In the genomic region with DNA sequence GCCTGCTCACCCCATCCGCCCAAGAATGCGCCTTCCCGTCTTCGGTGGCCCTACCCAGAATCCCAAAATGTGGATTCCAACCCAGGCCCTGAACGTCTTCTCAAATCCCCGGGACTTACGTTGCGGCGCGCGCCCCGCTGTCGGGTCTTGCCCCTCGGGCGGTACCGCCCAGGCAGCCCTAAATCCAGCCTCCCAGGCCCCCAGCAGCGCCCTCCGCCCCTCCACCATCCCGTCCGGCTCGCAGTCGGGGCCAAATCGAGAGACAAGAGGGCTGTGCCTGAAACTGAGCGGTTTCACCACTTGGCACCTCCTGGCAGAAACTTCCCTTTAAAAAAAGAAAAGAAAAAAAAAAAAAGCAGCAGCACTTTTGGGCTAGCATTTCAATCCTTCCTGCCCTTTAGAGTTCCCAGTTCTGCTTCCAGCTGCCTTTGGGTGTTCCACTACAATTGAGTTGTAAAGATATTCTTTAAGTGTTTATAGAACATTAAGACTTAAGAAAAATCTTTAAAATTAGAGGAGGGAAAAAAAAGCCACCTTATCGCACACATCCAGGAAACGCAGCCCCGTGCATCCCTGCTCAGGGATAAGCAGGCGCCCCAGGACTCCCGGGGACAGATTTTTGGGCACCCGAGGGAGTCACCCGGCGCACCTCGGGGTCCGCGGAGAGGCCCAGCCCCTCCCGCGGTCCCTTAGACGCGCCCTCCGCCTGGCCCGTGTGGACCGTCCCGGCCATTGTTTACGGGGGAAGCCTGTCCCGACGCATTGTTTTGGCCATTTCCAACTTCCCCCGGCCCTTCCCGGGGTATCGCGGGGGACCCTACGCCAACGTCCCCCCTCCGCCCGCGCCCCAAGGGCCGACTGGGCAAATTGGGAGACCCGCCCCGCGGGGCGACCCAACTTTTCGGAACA, we compare ENCODE assay signal across 1 cellular context.
TF ChIP-seq lines count a peak whose summit lies in the region.

No MANE protein-coding gene starts in this region.

TF ChIP-seq in K562, 482 proteins besides CTCF, POLR2A, EP300 and RAD21 (continued from another document):
- TF ChIP-seq UBTF (IDR thresholded peaks at IDR 0.05; ENCODE audit: borderline replicate concordance in 1 of 2, low read depth in 2 of 2, low read length in 2 of 2) (peak in 1 of 2 experiments; percentile 79; a peak in 1 of 4 replicates), CREB5 (CRISPR knock-in tag; IDR thresholded peaks at IDR 0.05) (no peak), ZNF239 (CRISPR knock-in tag; IDR thresholded peaks at IDR 0.05) (no peak), CCNT2 (IDR thresholded peaks at IDR 0.05; ENCODE audit: borderline replicate concordance, extremely low read depth, insufficient read length, low read depth, low read length) (no peak), RBM14 (IDR thresholded peaks at IDR 0.05; ENCODE audit: borderline replicate concordance, insufficient read depth, low read depth, low read length) (no peak), USF1 (CRISPR knock-in tag; IDR thresholded peaks at IDR 0.05) (no peak), GABPB1 (CRISPR knock-in tag; IDR thresholded peaks at IDR 0.05) (0 out of 2 replicates have a peak, but pooled peaks have one; percentile 16), CXXC5 (CRISPR knock-in tag; IDR thresholded peaks at IDR 0.05) (peak; percentile 10; the same call in 1 of the 2 replicates), ZNF3 (CRISPR knock-in tag; IDR thresholded peaks at IDR 0.05) (no peak), RBFOX2 (IDR thresholded peaks at IDR 0.05; ENCODE audit: low read depth, low read length) (peak; percentile 68), PTTG1 (tag; IDR thresholded peaks at IDR 0.05; ENCODE audit: low read depth) (no peak), ZFX (CRISPR knock-in tag; IDR thresholded peaks at IDR 0.05) (peak; percentile 25), ARID4B (CRISPR knock-in tag; IDR thresholded peaks at IDR 0.05) (no peak), ZNF583 (CRISPR knock-in tag; IDR thresholded peaks at IDR 0.05) (no peak), SMAD3 (CRISPR knock-in tag; conservative IDR thresholded peaks at IDR 0.05) (no peak), TAF7 (tag; IDR thresholded peaks at IDR 0.05) (no peak), PCBP1 (IDR thresholded peaks at IDR 0.05; ENCODE audit: low read depth, low read length, poor library complexity, severe bottlenecking) (peak; percentile 11), POLR2G (IDR thresholded peaks at IDR 0.05; ENCODE audit: low read depth, low read length) (peak; percentile 65), ZNF518B (CRISPR knock-in tag; IDR thresholded peaks at IDR 0.05) (no peak), BRF1 (IDR thresholded peaks at IDR 0.05; ENCODE audit: borderline replicate concordance, extremely low read depth, insufficient read length) (no peak), TAF1 (IDR thresholded peaks at IDR 0.05; ENCODE audit: control insufficient read depth, extremely low read depth, insufficient read depth, low read length, severe bottlenecking) (peak; percentile 53), NEUROD1 (IDR thresholded peaks at IDR 0.05; ENCODE audit: borderline replicate concordance, low read depth, low read length, partially characterized antibody) (no peak), MCM2 (IDR thresholded peaks at IDR 0.05; ENCODE audit: low read depth) (no peak)
